In genomic region chr3:50246517-50246954, GRCh38 we compare ENCODE assay signal across 8 cellular contexts. TPM values are rescaled to one million over a fixed set of nuclear protein-coding genes. Genes with fewer than 3 reads are reported as not detected.
DNase-seq lines count a peak whose midpoint lies in the region; TF ChIP-seq lines count a peak whose summit lies in the region.

No MANE protein-coding gene starts in this region.

- H4K12ac ChIP-seq in trophoblast cell (ENCODE audit: low read depth, low read length), result peak overlapping the region; percentile 76

- peaks cover 51% of the 10 kb centered on the region for H3K36me3 Mint-ChIP-seq in activated T-cell treated with anti-CD3 and anti-CD28 coated beads, Interleukin-2, amount 50 U/mL, for 24 hours (ENCODE audit: low read depth)

- peaks cover 90% of the 10 kb centered on the region for H3K4me1 Mint-ChIP-seq in activated T-cell treated with anti-CD3 and anti-CD28 coated beads, Interleukin-2, amount 50 U/mL, for 24 hours (ENCODE audit: low read depth)

- peak overlapping the region; percentile 68 for H3K18ac ChIP-seq in trophoblast cell (ENCODE audit: low read length)

- H3K9ac ChIP-seq in ES-I3 (ENCODE audit: low read depth, low read length) (0 out of 2 replicates have a peak overlapping the region, but pooled peaks have one; percentile 9), OCI-LY1 (ENCODE audit: low read length) (peak overlapping the region; percentile 56; the same call in 1 of the 2 replicates), trophoblast cell (ENCODE audit: low read length) (peak overlapping the region; percentile 10)

- H3K27ac ChIP-seq in OCI-LY1 (ENCODE audit: low read depth, low read length, poor library complexity, severe bottlenecking) (peak overlapping the region; percentile 76), trophoblast cell (ENCODE audit: low read depth, low read length) (peak overlapping the region; percentile 82)

- H3K27ac Mint-ChIP-seq in activated T-cell treated with anti-CD3 and anti-CD28 coated beads, Interleukin-2, amount 50 U/mL, for 24 hours, result peak overlapping the region; percentile 98

- no peaks in the 10 kb centered on the region for H4K20me1 ChIP-seq in OCI-LY1 (ENCODE audit: insufficient read depth, low read length)

- H3K79me2 ChIP-seq in OCI-LY1 (ENCODE audit: insufficient read depth, low read length), result peaks cover 7% of the 10 kb centered on the region; the same call in 1 of the 2 replicates
- H3K79me2 ChIP-seq in trophoblast cell (ENCODE audit: control insufficient read depth, insufficient read depth, low read length, poor library complexity), result peaks cover 9% of the 10 kb centered on the region

- H2BK5ac ChIP-seq in trophoblast cell (ENCODE audit: low read depth, low read length, poor library complexity), result peak overlapping the region; percentile 53

- H2BK120ac ChIP-seq in trophoblast cell (ENCODE audit: insufficient read depth, low read length, poor library complexity), result peak overlapping the region; percentile 20

- no peaks in the 10 kb centered on the region for H3F3A ChIP-seq in OCI-LY1 (ENCODE audit: insufficient read depth, low read length)

- H2BK12ac ChIP-seq in trophoblast cell (ENCODE audit: low read length), result peak overlapping the region; percentile 11

- H3K4me1 ChIP-seq in ES-I3 (ENCODE audit: insufficient read depth, low read length), result peaks cover 41% of the 10 kb centered on the region
- peaks cover 45% of the 10 kb centered on the region for H3K4me1 ChIP-seq in OCI-LY1 (ENCODE audit: insufficient read depth, low read length, severe bottlenecking)
- peaks cover 31 to 41% of the 10 kb centered on the region in 2 experiments for H3K4me1 ChIP-seq in trophoblast cell (ENCODE audit: control insufficient read depth in 1 of 2, insufficient read depth in 2 of 2, low read length in 2 of 2)

- H3K27me3 Mint-ChIP-seq in activated T-cell treated with anti-CD3 and anti-CD28 coated beads, Interleukin-2, amount 50 U/mL, for 24 hours, result no peaks in the 10 kb centered on the region

- H4K8ac ChIP-seq in trophoblast cell (ENCODE audit: low read depth, low read length), result peak overlapping the region; percentile 69

- H3K9me3 ChIP-seq in ES-I3 (ENCODE audit: control insufficient read depth, insufficient read depth, low read length), result no peaks in the 10 kb centered on the region
- H3K9me3 ChIP-seq in OCI-LY1 (ENCODE audit: low read length), result no peaks in the 10 kb centered on the region
- no peaks in the 10 kb centered on the region for H3K9me3 ChIP-seq in trophoblast cell (ENCODE audit: insufficient read depth, low read depth, low read length)

- peaks cover 13% of the 10 kb centered on the region for H3K79me1 ChIP-seq in trophoblast cell (ENCODE audit: low read length)

- H3K9me3 Mint-ChIP-seq in activated T-cell treated with anti-CD3 and anti-CD28 coated beads, Interleukin-2, amount 50 U/mL, for 24 hours, result no peaks in the 10 kb centered on the region

- H3K4me2 ChIP-seq in OCI-LY1 (ENCODE audit: low read length) (peak overlapping the region; percentile 64), trophoblast cell (ENCODE audit: low read length) (peak overlapping the region; percentile 26)

- TF ChIP-seq CTCF in HFF-Myc (IDR thresholded peaks at IDR 0.05; ENCODE audit: low read depth, low read length, missing control alignments) (no peak), OCI-LY1 (IDR thresholded peaks at IDR 0.05; ENCODE audit: low read length) (peak; percentile 4; the same call in 1 of the 2 replicates), fibroblast of mammary gland (conservative IDR thresholded peaks at IDR 0.05; ENCODE audit: control insufficient read depth, insufficient read depth, low read depth, low read length) (no peak)

- DNase-seq in HFF-Myc (ENCODE audit: extremely low read depth, low read depth) (peak; percentile 83), fibroblast of mammary gland (ENCODE audit: low read depth) (peak; percentile 96), trophoblast cell (peak; percentile 43 to 55), ureter (ENCODE audit: low spot score) (peak; percentile 66), HPDE6-E6E7 (ENCODE audit: extremely low spot score) (no peak)
- DNase-seq in activated T-cell treated with anti-CD3 and anti-CD28 coated beads, Interleukin-2, amount 50 U/mL, for 24 hours, result peak; percentile 85

- H3K9me2 ChIP-seq in OCI-LY1 (ENCODE audit: low read depth, low read length), result no peaks in the 10 kb centered on the region

- H3K4ac ChIP-seq in trophoblast cell (ENCODE audit: low read depth, low read length), result peak overlapping the region; percentile 56

- H3K36me3 ChIP-seq in ES-I3 (ENCODE audit: insufficient read depth, low read length), result no peaks in the 10 kb centered on the region; the same call in 1 of the 2 replicates
- H3K36me3 ChIP-seq in OCI-LY1 (ENCODE audit: insufficient read depth, low read length), result peaks cover 15% of the 10 kb centered on the region; the same call in 1 of the 2 replicates
- peaks cover 10 to 27% of the 10 kb centered on the region in 2 experiments for H3K36me3 ChIP-seq in trophoblast cell (ENCODE audit: control insufficient read depth in 1 of 2, insufficient read depth in 2 of 2, low read length in 2 of 2)

- no peak overlapping the region for H3K23ac ChIP-seq in trophoblast cell (ENCODE audit: low read length)

- peak overlapping the region; percentile 76 for H3K4me3 Mint-ChIP-seq in activated T-cell treated with anti-CD3 and anti-CD28 coated beads, Interleukin-2, amount 50 U/mL, for 24 hours

- H3K27me3 ChIP-seq in OCI-LY1 (ENCODE audit: insufficient read depth, low read length) (no peaks in the 10 kb centered on the region), trophoblast cell (ENCODE audit: insufficient read depth, low read length) (no peaks in the 10 kb centered on the region)

- H2AK5ac ChIP-seq in trophoblast cell (ENCODE audit: low read length), result peak overlapping the region; percentile 14

- H3K4me3 ChIP-seq in HFF-Myc (replicated peaks; ENCODE audit: low read depth, low read length) (no peak overlapping the region), OCI-LY1 (ENCODE audit: low read depth, low read length, poor library complexity, severe bottlenecking) (peak overlapping the region; percentile 49), fibroblast of mammary gland (ENCODE audit: control insufficient read depth, low read depth, low read length) (no peak overlapping the region), trophoblast cell (ENCODE audit: low read depth, low read length) (peak overlapping the region; percentile 3)

- WGBS in trophoblast cell (ENCODE audit: extremely low coverage, insufficient coverage, insufficient read length), result no CpG with 5 or more reads among the region's 10 CpGs

- H4K91ac ChIP-seq in trophoblast cell (ENCODE audit: low read depth, low read length), result peak overlapping the region; percentile 76

- no peak overlapping the region for H2AFZ ChIP-seq in OCI-LY1 (ENCODE audit: low read length)
- H2AFZ ChIP-seq in trophoblast cell (ENCODE audit: insufficient read depth, low read length, poor library complexity), result peak overlapping the region; percentile 1

- peak overlapping the region; percentile 77 for H3K14ac ChIP-seq in trophoblast cell (ENCODE audit: low read length)

RNA-seq across cellular contexts. Expression of gene GNAI2, which starts 10.5 kb away (rescaled TPM):
- 191 and 192 TPM in 2 replicates for polyA plus RNA-seq in trophoblast cell (2013)
- total RNA-seq in ureter, result 222 TPM

RNA-seq across cellular contexts. Expression of gene SEMA3B, which starts 22.4 kb away (rescaled TPM):
- polyA plus RNA-seq in trophoblast cell (2013), result 1.8 and 2.0 TPM in 2 replicates
- total RNA-seq in ureter, result 18.2 TPM

RNA-seq across cellular contexts. Expression of gene LSMEM2, which starts 32.4 kb away (rescaled TPM):
- polyA plus RNA-seq in trophoblast cell (2013), result 0.06 and 0.08 TPM in 2 replicates
- total RNA-seq in ureter, result not detected

RNA-seq across cellular contexts. Expression of gene SLC38A3, which starts 41.5 kb away (rescaled TPM):
- 85.8 and 92.3 TPM in 2 replicates for polyA plus RNA-seq in trophoblast cell (2013)
- total RNA-seq in ureter, result 0.34 TPM

RNA-seq across cellular contexts. Expression of gene IFRD2, which starts 45.7 kb away (rescaled TPM):
- polyA plus RNA-seq in trophoblast cell (2013), result 36.9 and 37.3 TPM in 2 replicates
- total RNA-seq in ureter, result 104 TPM

Comparison
In these comparisons a context has a peak if more than half of its experiments do, and no peak if none do; other contexts are left out.
1. H3K4me3 ChIP-seq: peak in OCI-LY1 (single experiment) and trophoblast cell (single experiment); none in HFF-Myc (single experiment) and fibroblast of mammary gland (single experiment).
2. Peak in every context shown above with its lines, with median percentiles within 50 percentile points of each other: H3K9ac ChIP-seq.